Comparison of ENCODE assay signal across 8 cellular contexts in genomic region chr1:18949689-18950414, GRCh38. TPM values are rescaled to one million over a fixed set of nuclear protein-coding genes. Genes with fewer than 3 reads are reported as not detected.
A peak's percentile ranks its signal among the peaks of the same experiment; 100 is the strongest.
DNase-seq lines count a peak whose midpoint lies in the region; ATAC-seq and TF ChIP-seq lines count a peak whose summit lies in the region.

No MANE protein-coding gene starts in this region.

- H3K4me1 Mint-ChIP-seq in endodermal cell, result peaks cover 39% of the 10 kb centered on the region
- peaks cover 56% of the 10 kb centered on the region for H3K4me1 Mint-ChIP-seq in mesothelial cell of epicardium
- H3K4me1 Mint-ChIP-seq in type B pancreatic cell (ENCODE audit: unreplicated experiment), result peaks cover 64% of the 10 kb centered on the region

- no peaks in the 10 kb centered on the region for H3K36me3 Mint-ChIP-seq in endodermal cell (ENCODE audit: low read depth)
- no peaks in the 10 kb centered on the region for H3K36me3 Mint-ChIP-seq in mesothelial cell of epicardium
- no peaks in the 10 kb centered on the region for H3K36me3 Mint-ChIP-seq in type B pancreatic cell

- H3K9me3 Mint-ChIP-seq in endodermal cell (no peaks in the 10 kb centered on the region), mesothelial cell of epicardium (no peaks in the 10 kb centered on the region), type B pancreatic cell (no peaks in the 10 kb centered on the region)

- peak; percentile 48 for TF ChIP-seq CTCF in GM12864 (IDR thresholded peaks at IDR 0.05; ENCODE audit: low read depth, low read length, missing control alignments)
- TF ChIP-seq CTCF in endodermal cell (conservative IDR thresholded peaks at IDR 0.05), result peak; percentile 53
- no peak for TF ChIP-seq CTCF in mesothelial cell of epicardium (IDR thresholded peaks at IDR 0.05; ENCODE audit: unreplicated experiment)
- TF ChIP-seq CTCF in type B pancreatic cell (conservative IDR thresholded peaks at IDR 0.05), result peak; percentile 40

- DNase-seq in GM12864 (ENCODE audit: low read depth) (no peak), SJCRH30 (peak; percentile 73), endodermal cell (peak; percentile 87), mesothelial cell of epicardium (ENCODE audit: low spot score in 2 of 2, unreplicated experiment in 2 of 2) (no peak), type B pancreatic cell (ENCODE audit: extremely low spot score, unreplicated experiment) (no peak), NCI-H345 (lab: John Stamatoyannopoulos, UW) (no peak), NK-92 (lab: John Stamatoyannopoulos, UW; ENCODE audit: unreplicated experiment) (no peak)

- H3K27ac Mint-ChIP-seq in endodermal cell (peak overlapping the region; percentile 92), mesothelial cell of epicardium (peak overlapping the region; percentile 72), type B pancreatic cell (peak overlapping the region; percentile 85)

- H3K27me3 ChIP-seq in SJCRH30 (peaks cover 5% of the 10 kb centered on the region; the same call in 1 of the 2 replicates), endodermal cell (ENCODE audit: control insufficient read depth, insufficient read depth, low read length, poor library complexity, severe bottlenecking) (peaks cover 2% of the 10 kb centered on the region)

- H3K9me3 ChIP-seq in SJCRH30 (replicated peaks) (no peaks in the 10 kb centered on the region), endodermal cell (ENCODE audit: control insufficient read depth, low read length) (no peaks in the 10 kb centered on the region)

- no peak for ATAC-seq in HG03520 (IDR thresholded peaks at IDR 0.05; ENCODE audit: unreplicated experiment)

- H3K4me3 Mint-ChIP-seq in endodermal cell, result peak overlapping the region; percentile 31
- H3K4me3 Mint-ChIP-seq in mesothelial cell of epicardium, result peak overlapping the region; percentile 21
- peak overlapping the region; percentile 61 for H3K4me3 Mint-ChIP-seq in type B pancreatic cell

- H3K9ac ChIP-seq in endodermal cell (ENCODE audit: extremely low read depth, low read length, poor library complexity, severe bottlenecking), result peak overlapping the region; percentile 35

- WGBS in endodermal cell (ENCODE audit: insufficient coverage in 1 of 2, insufficient read length in 1 of 2), 2 experiments, result 32 to 35% methylated on average over 11 to 22 of the region's 22 CpGs

- peak overlapping the region; percentile 69 for H3K27ac ChIP-seq in SJCRH30
- H3K27ac ChIP-seq in endodermal cell (ENCODE audit: low read depth, low read length), result peak overlapping the region; percentile 90

- H3K27me3 Mint-ChIP-seq in endodermal cell (ENCODE audit: insufficient read depth) (peaks cover 14% of the 10 kb centered on the region), mesothelial cell of epicardium (ENCODE audit: low read depth) (peaks cover 16% of the 10 kb centered on the region), type B pancreatic cell (peaks cover 19% of the 10 kb centered on the region)

- no peaks in the 10 kb centered on the region for H3K36me3 ChIP-seq in SJCRH30
- H3K36me3 ChIP-seq in endodermal cell (ENCODE audit: control insufficient read depth, insufficient read depth, low read length), result no peaks in the 10 kb centered on the region

- peaks cover 25% of the 10 kb centered on the region for H3K4me1 ChIP-seq in SJCRH30
- H3K4me1 ChIP-seq in endodermal cell (ENCODE audit: control insufficient read depth, insufficient read depth, low read length), result peaks cover 25% of the 10 kb centered on the region

- H3K4me3 ChIP-seq in GM12864 (ENCODE audit: low read depth, low read length) (peak overlapping the region; percentile 62), SJCRH30 (peak overlapping the region; percentile 36), endodermal cell (ENCODE audit: low read length) (no peak overlapping the region)

RNA-seq across cellular contexts. Expression of gene IFFO2, which starts 6.6 kb away (rescaled TPM):
- total RNA-seq in SJCRH30 (2014; rRNA removed; shearing (Covaris generic)), result 5.9 and 6.2 TPM in 2 replicates
- total RNA-seq in endodermal cell, result 1 to 10 TPM; 4.6 to 6.4 TPM
- 7.7 TPM for polyA plus RNA-seq in endodermal cell (2013, experiment 1 of 2)
- polyA plus RNA-seq in endodermal cell (2013, experiment 2 of 2), result 6.8 TPM
- total RNA-seq in mesothelial cell of epicardium, result 7.8 to 10.4 TPM (median 9.1 TPM) in 3 replicates
- total RNA-seq in type B pancreatic cell (ENCODE audit: low replicate concordance), result 11.3 and 14.7 TPM in 2 replicates

RNA-seq across cellular contexts. Expression of gene ALDH4A1, which starts 47.5 kb away (rescaled TPM):
- 7.2 and 7.5 TPM in 2 replicates for total RNA-seq in SJCRH30 (2014; rRNA removed; shearing (Covaris generic))
- total RNA-seq in endodermal cell (10 to 100 TPM in 1 of 2 donors, 1 to 10 TPM in 1; 7.6 to 18.7 TPM), mesothelial cell of epicardium (10.7 to 11.5 TPM (median 11.5 TPM) in 3 replicates), type B pancreatic cell (ENCODE audit: low replicate concordance) (25.6 and 26.7 TPM in 2 replicates)
- 13.0 TPM for polyA plus RNA-seq in endodermal cell (2013, experiment 1 of 2)
- polyA plus RNA-seq in endodermal cell (2013, experiment 2 of 2), result 13.1 TPM

Comparison
In these comparisons a context has a peak if more than half of its experiments do, and no peak if none do; other contexts are left out.
1. DNase-seq: peak in SJCRH30 (2 of 2) and endodermal cell (single experiment); none in GM12864 (single experiment), mesothelial cell of epicardium (0 of 2), type B pancreatic cell (single experiment), NCI-H345 (single experiment) and NK-92 (single experiment).
2. Peak in every context shown above with its lines, with median percentiles within 50 percentile points of each other: H3K27ac Mint-ChIP-seq and H3K4me3 Mint-ChIP-seq.